ENCODE assay signal across 7 cellular contexts in genomic region chr22:36450923-36451322, GRCh38. TPM values are rescaled to one million over a fixed set of nuclear protein-coding genes. Genes with fewer than 3 reads are reported as not detected.
DNase-seq lines count a peak whose midpoint lies in the region; ATAC-seq and TF ChIP-seq lines count a peak whose summit lies in the region.
"Not testable (repeated sequence)": the region's sequence is repeated elsewhere in the genome, so short reads cannot be mapped to it uniquely, and the experiment has no call there.

No MANE protein-coding gene starts in this region.

- CTCF ChIA-PET in RWPE1 (lab: Yijun Ruan, JAX) = interaction anchor here (0.6 kb wide), 1 partner anchor 150 kb away, joined by 6 read pairs; no protein-coding TSS in a partner anchor

- not testable (repeated sequence) for H3K27me3 Mint-ChIP-seq in activated T-cell treated with anti-CD3 and anti-CD28 coated beads, Interleukin-2, amount 50 U/mL, for 24 hours; stimulated activated memory B cell treated with anti-CD40 and anti-IgM and Interleukin-4, amounts not matched to agents 10 μg/mL and 1 μg/mL and 100 μg/mL, for 72 hours

- 94 to 98% (median 96%) methylated on average over 7 of the region's 7 CpGs for WGBS in heart left ventricle, 4 donors

- not testable (repeated sequence) for H3K4me3 ChIP-seq in DOHH2 (ENCODE audit: low read length); breast epithelium; heart left ventricle; muscle layer of duodenum (ENCODE audit: low read depth in 1 of 2, low read length in 2 of 2)

- H3K36me3 Mint-ChIP-seq in activated T-cell treated with anti-CD3 and anti-CD28 coated beads, Interleukin-2, amount 50 U/mL, for 24 hours (ENCODE audit: low read depth); stimulated activated memory B cell treated with anti-CD40 and anti-IgM and Interleukin-4, amounts not matched to agents 10 μg/mL and 1 μg/mL and 100 μg/mL, for 72 hours: not testable (repeated sequence)

- not testable (repeated sequence) for H4K20me1 ChIP-seq in DOHH2 (ENCODE audit: control insufficient read depth, insufficient read depth, low read depth, low read length)

- not testable (repeated sequence) for H3K36me3 ChIP-seq in DOHH2 (ENCODE audit: control insufficient read depth, low read length); breast epithelium; heart left ventricle; muscle layer of duodenum (ENCODE audit: control insufficient read depth in 1 of 2, insufficient read depth in 2 of 2, low read length in 2 of 2)

- H3K9me3 ChIP-seq in DOHH2 (ENCODE audit: control insufficient read depth, insufficient read depth, low read length); breast epithelium; heart left ventricle; muscle layer of duodenum (ENCODE audit: control insufficient read depth in 1 of 2, low read length in 2 of 2): not testable (repeated sequence)

- H3K4me2 ChIP-seq in DOHH2 (ENCODE audit: low read length) = peak overlapping the region; percentile 68

- H3K27me3 ChIP-seq in DOHH2 (ENCODE audit: control insufficient read depth, low read length); breast epithelium; heart left ventricle; muscle layer of duodenum (ENCODE audit: low read depth, low read length): not testable (repeated sequence)

- intact Hi-C loops in breast epithelium (cut with DNase I; ENCODE audit: low total_unique reads) = not testable (repeated sequence)
- intact Hi-C loops in heart left ventricle (cut with DNase I) = loop anchor here in 5 of 10 donors (5.0 to 10.0 kb wide), 3 partner anchors 34 to 66 kb away; partner anchors contain the start of gene MYH9 (in 4 of the 5)

- not testable (repeated sequence) for H3K9me2 ChIP-seq in DOHH2 (replicated peaks; ENCODE audit: control insufficient read depth, low read length)

- POLR2A ChIA-PET in RWPE1 (lab: Yijun Ruan, JAX; ENCODE audit: low non-redundant PET) = not testable (repeated sequence)

- H3K4me1 ChIP-seq in DOHH2 (ENCODE audit: control insufficient read depth, low read length) (peaks cover 58% of the 10 kb centered on the region), breast epithelium (peaks cover 2 to 31% of the 10 kb centered on the region in 2 donors), heart left ventricle (peaks cover 12 to 90% (median 46%) of the 10 kb centered on the region in 12 donors), muscle layer of duodenum (ENCODE audit: control insufficient read depth in 1 of 2, insufficient read depth in 2 of 2, low read length in 2 of 2) (peaks cover 6 to 12% of the 10 kb centered on the region in 2 donors)

- DNase-seq in RWPE1 (ENCODE audit: low spot score); activated T-cell treated with anti-CD3 and anti-CD28 coated beads, Interleukin-2, amount 50 U/mL, for 24 hours; breast epithelium (ENCODE audit: low spot score in 2 of 2); heart left ventricle: not testable (repeated sequence)

- ATAC-seq in heart left ventricle; stimulated activated memory B cell treated with anti-CD40 and anti-IgM and Interleukin-4, amounts not matched to agents 10 μg/mL and 1 μg/mL and 100 μg/mL, for 72 hours: not testable (repeated sequence)

- H3K79me2 ChIP-seq in DOHH2 (ENCODE audit: control insufficient read depth, low read length) = not testable (repeated sequence)

- peak overlapping the region; percentile 95 for H3K27ac Mint-ChIP-seq in activated T-cell treated with anti-CD3 and anti-CD28 coated beads, Interleukin-2, amount 50 U/mL, for 24 hours
- peak overlapping the region; percentile 65 for H3K27ac Mint-ChIP-seq in stimulated activated memory B cell treated with anti-CD40 and anti-IgM and Interleukin-4, amounts not matched to agents 10 μg/mL and 1 μg/mL and 100 μg/mL, for 72 hours

- not testable (repeated sequence) for H3K9me3 Mint-ChIP-seq in activated T-cell treated with anti-CD3 and anti-CD28 coated beads, Interleukin-2, amount 50 U/mL, for 24 hours; stimulated activated memory B cell treated with anti-CD40 and anti-IgM and Interleukin-4, amounts not matched to agents 10 μg/mL and 1 μg/mL and 100 μg/mL, for 72 hours

- H3K27ac ChIP-seq in DOHH2 (ENCODE audit: low read depth, low read length) (peak overlapping the region; percentile 82), RWPE1 (peak overlapping the region; percentile 72), breast epithelium (peak overlapping the region; percentile 96 to 98), heart left ventricle (peak overlapping the region; percentile 46 to 99 (median 90)), muscle layer of duodenum (ENCODE audit: low read length) (peak overlapping the region; percentile 35)

- H3F3A ChIP-seq in DOHH2 (ENCODE audit: control insufficient read depth, insufficient read depth) = peaks cover 19% of the 10 kb centered on the region

- TF ChIP-seq POLR2A in breast epithelium (IDR thresholded peaks at IDR 0.05); heart left ventricle (IDR thresholded peaks at IDR 0.05): not testable (repeated sequence)

- H3K4me3 Mint-ChIP-seq in activated T-cell treated with anti-CD3 and anti-CD28 coated beads, Interleukin-2, amount 50 U/mL, for 24 hours = peak overlapping the region; percentile 67
- H3K4me3 Mint-ChIP-seq in stimulated activated memory B cell treated with anti-CD40 and anti-IgM and Interleukin-4, amounts not matched to agents 10 μg/mL and 1 μg/mL and 100 μg/mL, for 72 hours = not testable (repeated sequence)

- peaks cover 54% of the 10 kb centered on the region for H3K4me1 Mint-ChIP-seq in activated T-cell treated with anti-CD3 and anti-CD28 coated beads, Interleukin-2, amount 50 U/mL, for 24 hours (ENCODE audit: low read depth)
- H3K4me1 Mint-ChIP-seq in stimulated activated memory B cell treated with anti-CD40 and anti-IgM and Interleukin-4, amounts not matched to agents 10 μg/mL and 1 μg/mL and 100 μg/mL, for 72 hours = peaks cover 46% of the 10 kb centered on the region

- not testable (repeated sequence) for TF ChIP-seq CTCF in DOHH2 (IDR thresholded peaks at IDR 0.05; ENCODE audit: low read depth, low read length, poor library complexity, severe bottlenecking); RWPE1 (conservative IDR thresholded peaks at IDR 0.05; ENCODE audit: low read depth); breast epithelium (IDR thresholded peaks at IDR 0.05); heart left ventricle (IDR thresholded peaks at IDR 0.05)

RNA-seq across cellular contexts. Expression of gene TXN2, which starts 30.5 kb away (rescaled TPM):
- 10 to 100 TPM; 52.3 to 71.1 (median 58.1) TPM for total RNA-seq in breast epithelium
- total RNA-seq in heart left ventricle = 100 to 1,000 TPM in 6 of 9 donors, 10 to 100 TPM in 3; 87.9 to 128 (median 113) TPM
- 100 to 1,000 TPM in 1 of 2 donors, 10 to 100 TPM in 1; 99.9 to 160 TPM for polyA plus RNA-seq in heart left ventricle

RNA-seq across cellular contexts. Expression of gene FOXRED2, which starts 55.9 kb away (rescaled TPM):
- total RNA-seq in breast epithelium = 1 to 10 TPM; 4.9 to 9.9 (median 6.1) TPM
- total RNA-seq in heart left ventricle = 10 to 100 TPM in 3 of 9 donors, 1 to 10 TPM in 6; 5.6 to 12.1 (median 8.3) TPM
- 1 to 10 TPM; 3.5 to 4.7 TPM for polyA plus RNA-seq in heart left ventricle

Comparison
In these comparisons a context has a peak if more than half of its experiments do, and no peak if none do; other contexts are left out.
1. H3K27ac ChIP-seq: peak in every context shown above with its lines; median percentile 97 in breast epithelium; 90 in heart left ventricle; 82 in DOHH2; 72 in RWPE1; 35 in muscle layer of duodenum.